ENCODE assay signal across 8 cellular contexts in genomic region chr19:13860679-13861391, GRCh38. TPM values are rescaled to one million over a fixed set of nuclear protein-coding genes. Genes with fewer than 3 reads are reported as not detected.
DNase-seq lines count a peak whose midpoint lies in the region; ATAC-seq and TF ChIP-seq lines count a peak whose summit lies in the region.

No MANE protein-coding gene starts in this region.

- no peak overlapping the region for H3K4me2 ChIP-seq in mammary epithelial cell (ENCODE audit: insufficient read depth, low read depth, low read length)

- in situ Hi-C loops in mammary epithelial cell (cut with MboI; ENCODE audit: low sequenced_read_pairs in 2 of 2), result loop anchor here (5.0 to 25.0 kb wide), 3 partner anchors 74 to 249 kb away; no protein-coding TSS in a partner anchor

- intact Hi-C loops in A673 (cut with micrococcal nuclease; ENCODE audit: unreplicated experiment), result no loop called here
- intact Hi-C loops in mammary epithelial cell (cut with micrococcal nuclease), result no loop called here

- peaks cover 6% of the 10 kb centered on the region for H3K79me2 ChIP-seq in mammary epithelial cell (ENCODE audit: insufficient read depth, low read length)

- H3K27ac ChIP-seq in A673 (ENCODE audit: low read depth, low read length, poor library complexity, severe bottlenecking), result peak overlapping the region; percentile 92
- peak overlapping the region; percentile 81 for H3K27ac ChIP-seq in mammary epithelial cell (ENCODE audit: insufficient read depth, low read depth, low read length)

- no peaks in the 10 kb centered on the region for H3K36me3 Mint-ChIP-seq in nephron (ENCODE audit: low read depth)

- H3K36me3 ChIP-seq in A673 (ENCODE audit: insufficient read depth, low read length, poor library complexity, severe bottlenecking) (no peaks in the 10 kb centered on the region), mammary epithelial cell (ENCODE audit: insufficient read depth, low read length) (no peaks in the 10 kb centered on the region)

- H3K4me3 ChIP-seq in A673 (ENCODE audit: low read depth, low read length, poor library complexity, severe bottlenecking) (no peak overlapping the region), HFF-Myc (replicated peaks; ENCODE audit: low read depth, low read length) (peak overlapping the region; percentile 43), mammary epithelial cell (replicated peaks in 1 of 3; ENCODE audit: insufficient read depth in 1 of 3, low read depth in 2 of 3, low read length in 3 of 3) (no peak overlapping the region)

- no peaks in the 10 kb centered on the region for H4K20me1 ChIP-seq in mammary epithelial cell (ENCODE audit: insufficient read depth, low read length)

- H3K27me3 ChIP-seq in A673 (replicated peaks; ENCODE audit: insufficient read depth, low read depth, low read length, poor library complexity) (no peaks in the 10 kb centered on the region), mammary epithelial cell (ENCODE audit: insufficient read depth, low read length) (peaks cover 2% of the 10 kb centered on the region)

- POLR2A ChIA-PET in A673 (lab: Charles Lee; ENCODE audit: low non-redundant PET), result interaction anchor here (0.7 kb wide), 1 partner anchor 136 kb away, joined by 6 read pairs; no protein-coding TSS in a partner anchor

- H3K9ac ChIP-seq in mammary epithelial cell (ENCODE audit: insufficient read depth, low read length), result no peak overlapping the region

- H3K27ac Mint-ChIP-seq in nephron, result peak overlapping the region; percentile 93 to 98 (median 94)

- dilution Hi-C loops in mammary epithelial cell (cut with HindIII; ENCODE audit: low sequenced_read_pairs), result no loop called here

- H2AFZ ChIP-seq in mammary epithelial cell (ENCODE audit: low read depth, low read length), result no peak overlapping the region

- H3K9me3 ChIP-seq in A673 (ENCODE audit: low read depth, low read length, poor library complexity, severe bottlenecking), result no peaks in the 10 kb centered on the region
- H3K9me3 ChIP-seq in mammary epithelial cell (replicated peaks; ENCODE audit: insufficient read depth, low read length), result no peaks in the 10 kb centered on the region

- peaks cover 15% of the 10 kb centered on the region for H3K4me1 ChIP-seq in A673 (ENCODE audit: insufficient read depth, low read length, poor library complexity, severe bottlenecking)
- peaks cover 23% of the 10 kb centered on the region for H3K4me1 ChIP-seq in mammary epithelial cell (ENCODE audit: insufficient read depth, low read length)

- no peak for DNase-seq in A673 (ENCODE audit: low spot score)
- DNase-seq in HFF-Myc (ENCODE audit: extremely low read depth, low read depth), result no peak
- DNase-seq in mammary epithelial cell, result no peak
- no peak for DNase-seq in kidney glomerular epithelial cell (lab: John Stamatoyannopoulos, UW)
- DNase-seq in stimulated activated CD8-positive, alpha-beta memory T cell treated with anti-CD3 and anti-CD28 coated beads, Interleukin-4, amount 100 ng/mL, for 48 hours, result no peak
- DNase-seq in NCI-H1694 (lab: John Stamatoyannopoulos, UW), result no peak

- peaks cover 31% of the 10 kb centered on the region for H3K4me1 Mint-ChIP-seq in nephron

- CTCF ChIA-PET in A673 (lab: Charles Lee), result interaction anchor here (0.6 to 2.2 kb wide), 6 partner anchors 11 to 271 kb away, joined by 3 to 14 read pairs (median 6); partner anchors contain the start of gene C19orf53
- CTCF ChIA-PET in mammary epithelial cell (lab: Charles Lee; ENCODE audit: low non-redundant PET), result no interaction called here

- H3K9me3 Mint-ChIP-seq in nephron, result no peaks in the 10 kb centered on the region

- 98% methylated on average over 8 of the region's 13 CpGs for WGBS in mammary epithelial cell (ENCODE audit: low coverage, missing lambda C conversion rate)

- peak overlapping the region; percentile 70 to 81 (median 80) for H3K4me3 Mint-ChIP-seq in nephron

- H3K27me3 Mint-ChIP-seq in nephron (ENCODE audit: low read depth), result peaks cover 5% of the 10 kb centered on the region

- no peak for TF ChIP-seq CTCF in A673 (conservative IDR thresholded peaks at IDR 0.05; ENCODE audit: low read depth, low read length)
- no peak for TF ChIP-seq CTCF in HFF-Myc (IDR thresholded peaks at IDR 0.05; ENCODE audit: low read depth, low read length, missing control alignments)
- no peak for TF ChIP-seq CTCF in mammary epithelial cell (conservative IDR thresholded peaks at IDR 0.05 in 1 of 2, IDR thresholded peaks at IDR 0.05 in 1 of 2; ENCODE audit: extremely low read depth in 1 of 2, insufficient read depth in 1 of 2, low read depth in 1 of 2, low read length in 2 of 2)
- TF ChIP-seq CTCF in nephron (IDR thresholded peaks at IDR 0.05; ENCODE audit: unreplicated experiment in 3 of 3), result no peak

- BruUV-seq in A673 (replicated peaks; lab: Mats Ljungman, UMichigan) (no TSS peak), mammary epithelial cell (replicated peaks; lab: Mats Ljungman, UMichigan) (no TSS peak)

- ATAC-seq in GM19351 (IDR thresholded peaks at IDR 0.05; ENCODE audit: unreplicated experiment), result no peak

RNA-seq across cellular contexts. Expression of gene NANOS3, which starts 16.1 kb away (rescaled TPM):
- total RNA-seq in A673 (2021), result 4.9 and 7.1 TPM in 2 replicates
- total RNA-seq in mammary epithelial cell, result under 1 TPM in 1 of 2 donors, not detected in 1; 0.73 TPM
- polyA plus RNA-seq in mammary epithelial cell, result not detected
- not detected for polyA minus RNA-seq in mammary epithelial cell

RNA-seq across cellular contexts. Expression of gene BRME1, which starts 45.1 kb away (rescaled TPM):
- total RNA-seq in A673 (2021) (3.2 and 4.0 TPM in 2 replicates), mammary epithelial cell (1 to 10 TPM; 1.0 to 3.8 TPM)
- polyA plus RNA-seq in mammary epithelial cell, result 2.2 TPM
- polyA minus RNA-seq in mammary epithelial cell, result 1.0 TPM

RNA-seq across cellular contexts. Expression of gene CC2D1A, which starts 45.2 kb away (rescaled TPM):
- total RNA-seq in A673 (2021) (38.6 and 40.9 TPM in 2 replicates), mammary epithelial cell (10 to 100 TPM; 31.7 to 58.8 TPM)
- polyA plus RNA-seq in mammary epithelial cell, result 21.0 TPM
- 16.1 TPM for polyA minus RNA-seq in mammary epithelial cell
